In the genomic region with DNA sequence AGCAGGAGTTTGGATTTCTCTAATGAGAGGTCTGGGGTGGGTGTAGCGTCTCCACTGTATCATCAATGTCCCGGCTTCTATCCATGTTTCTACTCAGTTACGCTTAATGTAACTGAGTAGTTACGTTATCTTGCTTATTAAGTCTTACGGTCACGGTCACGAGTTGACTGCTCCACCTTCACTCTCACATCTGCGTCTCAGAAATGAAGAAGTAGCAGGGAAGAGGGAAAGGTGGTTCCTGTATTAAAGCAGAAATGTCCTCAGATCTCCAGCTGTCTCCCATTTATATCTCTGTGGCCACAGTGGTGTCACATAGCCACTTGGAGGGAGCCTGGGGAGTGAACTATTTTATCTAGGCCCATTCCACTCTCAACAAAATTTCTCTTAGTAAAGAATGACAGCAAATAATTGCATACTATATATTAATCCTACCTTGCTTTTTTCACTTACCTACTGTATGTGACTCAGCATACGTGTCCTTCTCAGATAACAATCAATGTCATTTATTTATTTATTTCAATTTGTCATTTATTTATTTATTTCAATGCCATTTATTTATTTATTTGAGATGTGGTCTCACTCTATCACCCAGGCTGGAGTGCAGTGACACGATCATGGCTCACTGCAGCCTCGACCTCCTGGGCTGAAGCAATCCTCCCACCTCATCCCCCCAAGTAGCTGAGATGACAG, we compare ENCODE assay signal across 2 cellular contexts.
A peak's percentile ranks its signal among the peaks of the same experiment; 100 is the strongest.
TF ChIP-seq lines count a peak whose summit lies in the region.

No MANE protein-coding gene starts in this region.

TF ChIP-seq in HEK293, 187 proteins besides CTCF, POLR2A, EP300 and RAD21:
- TF ChIP-seq ZNF266 (tag by site-specific recombination; IDR thresholded peaks at IDR 0.05; ENCODE audit: low read depth) (0 out of 2 replicates have a peak, but pooled peaks have one; percentile 31), ZNF354C (tag by site-specific recombination; IDR thresholded peaks at IDR 0.05; ENCODE audit: borderline replicate concordance, low read depth) (no peak), ZNF426 (tag by site-specific recombination; IDR thresholded peaks at IDR 0.05) (0 out of 2 replicates have a peak, but pooled peaks have one; percentile 15), ZNF433 (tag by site-specific recombination; IDR thresholded peaks at IDR 0.05; ENCODE audit: low read depth) (0 out of 2 replicates have a peak, but pooled peaks have one; percentile 35), ZNF624 (tag by site-specific recombination; IDR thresholded peaks at IDR 0.05) (no peak), ZNF202 (tag by site-specific recombination; IDR thresholded peaks at IDR 0.05; ENCODE audit: borderline replicate concordance) (0 out of 2 replicates have a peak, but pooled peaks have one; percentile 39), SP3 (tag by site-specific recombination; IDR thresholded peaks at IDR 0.05) (no peak), ZNF324 (tag by site-specific recombination; IDR thresholded peaks at IDR 0.05) (no peak), ZNF140 (tag by site-specific recombination; IDR thresholded peaks at IDR 0.05) (peak; percentile 36; the same call in 1 of the 2 replicates), ZNF133 (tag by site-specific recombination; IDR thresholded peaks at IDR 0.05) (no peak), ZNF423 (tag by site-specific recombination; IDR thresholded peaks at IDR 0.05) (no peak), ZNF23 (tag by site-specific recombination; IDR thresholded peaks at IDR 0.05; ENCODE audit: borderline replicate concordance) (no peak)
- TF ChIP-seq, protein P1, sequence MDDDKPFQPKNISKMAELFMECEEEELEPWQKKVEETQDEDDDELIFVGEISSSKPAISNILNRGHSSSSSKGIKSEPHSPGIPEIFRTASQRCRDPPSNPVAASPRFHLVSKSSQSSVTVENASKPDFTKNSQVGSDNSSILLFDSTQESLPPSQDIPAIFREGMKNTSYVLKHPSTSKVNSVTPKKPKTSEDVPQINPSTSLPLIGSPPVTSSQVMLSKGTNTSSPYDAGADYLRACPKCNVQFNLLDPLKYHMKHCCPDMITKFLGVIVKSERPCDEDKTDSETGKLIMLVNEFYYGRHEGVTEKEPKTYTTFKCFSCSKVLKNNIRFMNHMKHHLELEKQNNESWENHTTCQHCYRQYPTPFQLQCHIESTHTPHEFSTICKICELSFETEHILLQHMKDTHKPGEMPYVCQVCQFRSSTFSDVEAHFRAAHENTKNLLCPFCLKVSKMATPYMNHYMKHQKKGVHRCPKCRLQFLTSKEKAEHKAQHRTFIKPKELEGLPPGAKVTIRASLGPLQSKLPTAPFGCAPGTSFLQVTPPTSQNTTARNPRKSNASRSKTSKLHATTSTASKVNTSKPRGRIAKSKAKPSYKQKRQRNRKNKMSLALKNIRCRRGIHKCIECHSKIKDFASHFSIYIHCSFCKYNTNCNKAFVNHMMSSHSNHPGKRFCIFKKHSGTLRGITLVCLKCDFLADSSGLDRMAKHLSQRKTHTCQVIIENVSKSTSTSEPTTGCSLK (tag by site-specific recombination; IDR thresholded peaks at IDR 0.05), result no peak
- TF ChIP-seq, protein P2, sequence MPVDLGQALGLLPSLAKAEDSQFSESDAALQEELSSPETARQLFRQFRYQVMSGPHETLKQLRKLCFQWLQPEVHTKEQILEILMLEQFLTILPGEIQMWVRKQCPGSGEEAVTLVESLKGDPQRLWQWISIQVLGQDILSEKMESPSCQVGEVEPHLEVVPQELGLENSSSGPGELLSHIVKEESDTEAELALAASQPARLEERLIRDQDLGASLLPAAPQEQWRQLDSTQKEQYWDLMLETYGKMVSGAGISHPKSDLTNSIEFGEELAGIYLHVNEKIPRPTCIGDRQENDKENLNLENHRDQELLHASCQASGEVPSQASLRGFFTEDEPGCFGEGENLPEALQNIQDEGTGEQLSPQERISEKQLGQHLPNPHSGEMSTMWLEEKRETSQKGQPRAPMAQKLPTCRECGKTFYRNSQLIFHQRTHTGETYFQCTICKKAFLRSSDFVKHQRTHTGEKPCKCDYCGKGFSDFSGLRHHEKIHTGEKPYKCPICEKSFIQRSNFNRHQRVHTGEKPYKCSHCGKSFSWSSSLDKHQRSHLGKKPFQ (tag by site-specific recombination; IDR thresholded peaks at IDR 0.05), result no peak
- TF ChIP-seq, protein P3, sequence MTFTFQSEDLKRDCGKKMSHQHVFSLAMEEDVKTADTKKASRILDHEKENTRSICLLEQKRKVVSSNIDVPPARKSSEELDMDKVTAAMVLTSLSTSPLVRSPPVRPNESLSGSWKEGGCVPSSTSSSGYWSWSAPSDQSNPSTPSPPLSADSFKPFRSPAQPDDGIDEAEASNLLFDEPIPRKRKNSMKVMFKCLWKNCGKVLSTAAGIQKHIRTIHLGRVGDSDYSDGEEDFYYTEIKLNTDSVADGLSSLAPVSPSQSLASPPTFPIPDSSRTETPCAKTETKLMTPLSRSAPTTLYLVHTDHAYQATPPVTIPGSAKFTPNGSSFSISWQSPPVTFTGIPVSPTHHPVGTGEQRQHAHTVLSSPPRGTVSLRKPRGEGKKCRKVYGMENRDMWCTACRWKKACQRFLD (tag by site-specific recombination; IDR thresholded peaks at IDR 0.05), result peak; percentile 41; the same call in 1 of the 2 replicates
- TF ChIP-seq, protein P4, sequence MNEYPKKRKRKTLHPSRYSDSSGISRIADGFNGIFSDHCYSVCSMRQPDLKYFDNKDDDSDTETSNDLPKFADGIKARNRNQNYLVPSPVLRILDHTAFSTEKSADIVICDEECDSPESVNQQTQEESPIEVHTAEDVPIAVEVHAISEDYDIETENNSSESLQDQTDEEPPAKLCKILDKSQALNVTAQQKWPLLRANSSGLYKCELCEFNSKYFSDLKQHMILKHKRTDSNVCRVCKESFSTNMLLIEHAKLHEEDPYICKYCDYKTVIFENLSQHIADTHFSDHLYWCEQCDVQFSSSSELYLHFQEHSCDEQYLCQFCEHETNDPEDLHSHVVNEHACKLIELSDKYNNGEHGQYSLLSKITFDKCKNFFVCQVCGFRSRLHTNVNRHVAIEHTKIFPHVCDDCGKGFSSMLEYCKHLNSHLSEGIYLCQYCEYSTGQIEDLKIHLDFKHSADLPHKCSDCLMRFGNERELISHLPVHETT (tag by site-specific recombination; IDR thresholded peaks at IDR 0.05), result no peak

TF ChIP-seq in K562, 482 proteins besides CTCF, POLR2A, EP300 and RAD21 (continues in another document):
- TF ChIP-seq TOE1 (IDR thresholded peaks at IDR 0.05; ENCODE audit: borderline replicate concordance), result no peak; the same call in 1 of the 2 replicates
- no peak for TF ChIP-seq TOE1 (CRISPR knock-in tag; IDR thresholded peaks at IDR 0.05; ENCODE audit: borderline replicate concordance, low read depth)
- TF ChIP-seq, protein P5, sequence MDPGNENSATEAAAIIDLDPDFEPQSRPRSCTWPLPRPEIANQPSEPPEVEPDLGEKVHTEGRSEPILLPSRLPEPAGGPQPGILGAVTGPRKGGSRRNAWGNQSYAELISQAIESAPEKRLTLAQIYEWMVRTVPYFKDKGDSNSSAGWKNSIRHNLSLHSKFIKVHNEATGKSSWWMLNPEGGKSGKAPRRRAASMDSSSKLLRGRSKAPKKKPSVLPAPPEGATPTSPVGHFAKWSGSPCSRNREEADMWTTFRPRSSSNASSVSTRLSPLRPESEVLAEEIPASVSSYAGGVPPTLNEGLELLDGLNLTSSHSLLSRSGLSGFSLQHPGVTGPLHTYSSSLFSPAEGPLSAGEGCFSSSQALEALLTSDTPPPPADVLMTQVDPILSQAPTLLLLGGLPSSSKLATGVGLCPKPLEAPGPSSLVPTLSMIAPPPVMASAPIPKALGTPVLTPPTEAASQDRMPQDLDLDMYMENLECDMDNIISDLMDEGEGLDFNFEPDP (CRISPR knock-in tag; IDR thresholded peaks at IDR 0.05), result no peak
- 0 out of 2 replicates have a peak, but pooled peaks have one; percentile 16 for TF ChIP-seq SMARCE1 (IDR thresholded peaks at IDR 0.05)
- TF ChIP-seq, protein P6, sequence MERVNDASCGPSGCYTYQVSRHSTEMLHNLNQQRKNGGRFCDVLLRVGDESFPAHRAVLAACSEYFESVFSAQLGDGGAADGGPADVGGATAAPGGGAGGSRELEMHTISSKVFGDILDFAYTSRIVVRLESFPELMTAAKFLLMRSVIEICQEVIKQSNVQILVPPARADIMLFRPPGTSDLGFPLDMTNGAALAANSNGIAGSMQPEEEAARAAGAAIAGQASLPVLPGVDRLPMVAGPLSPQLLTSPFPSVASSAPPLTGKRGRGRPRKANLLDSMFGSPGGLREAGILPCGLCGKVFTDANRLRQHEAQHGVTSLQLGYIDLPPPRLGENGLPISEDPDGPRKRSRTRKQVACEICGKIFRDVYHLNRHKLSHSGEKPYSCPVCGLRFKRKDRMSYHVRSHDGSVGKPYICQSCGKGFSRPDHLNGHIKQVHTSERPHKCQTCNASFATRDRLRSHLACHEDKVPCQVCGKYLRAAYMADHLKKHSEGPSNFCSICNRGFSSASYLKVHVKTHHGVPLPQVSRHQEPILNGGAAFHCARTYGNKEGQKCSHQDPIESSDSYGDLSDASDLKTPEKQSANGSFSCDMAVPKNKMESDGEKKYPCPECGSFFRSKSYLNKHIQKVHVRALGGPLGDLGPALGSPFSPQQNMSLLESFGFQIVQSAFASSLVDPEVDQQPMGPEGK (CRISPR knock-in tag; IDR thresholded peaks at IDR 0.05; ENCODE audit: borderline replicate concordance), result no peak
- TF ChIP-seq TEAD4 (IDR thresholded peaks at IDR 0.05; ENCODE audit: low read length), result peak; percentile 22; the same call in 1 of the 2 replicates
- TF ChIP-seq TEAD4 (CRISPR knock-in tag; IDR thresholded peaks at IDR 0.05; ENCODE audit: borderline replicate concordance), result no peak
- TF ChIP-seq, protein P7, sequence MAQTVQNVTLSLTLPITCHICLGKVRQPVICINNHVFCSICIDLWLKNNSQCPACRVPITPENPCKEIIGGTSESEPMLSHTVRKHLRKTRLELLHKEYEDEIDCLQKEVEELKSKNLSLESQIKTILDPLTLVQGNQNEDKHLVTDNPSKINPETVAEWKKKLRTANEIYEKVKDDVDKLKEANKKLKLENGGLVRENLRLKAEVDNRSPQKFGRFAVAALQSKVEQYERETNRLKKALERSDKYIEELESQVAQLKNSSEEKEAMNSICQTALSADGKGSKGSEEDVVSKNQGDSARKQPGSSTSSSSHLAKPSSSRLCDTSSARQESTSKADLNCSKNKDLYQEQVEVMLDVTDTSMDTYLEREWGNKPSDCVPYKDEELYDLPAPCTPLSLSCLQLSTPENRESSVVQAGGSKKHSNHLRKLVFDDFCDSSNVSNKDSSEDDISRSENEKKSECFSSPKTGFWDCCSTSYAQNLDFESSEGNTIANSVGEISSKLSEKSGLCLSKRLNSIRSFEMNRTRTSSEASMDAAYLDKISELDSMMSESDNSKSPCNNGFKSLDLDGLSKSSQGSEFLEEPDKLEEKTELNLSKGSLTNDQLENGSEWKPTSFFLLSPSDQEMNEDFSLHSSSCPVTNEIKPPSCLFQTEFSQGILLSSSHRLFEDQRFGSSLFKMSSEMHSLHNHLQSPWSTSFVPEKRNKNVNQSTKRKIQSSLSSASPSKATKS (CRISPR knock-in tag; IDR thresholded peaks at IDR 0.05), result no peak
- TF ChIP-seq, protein P8, sequence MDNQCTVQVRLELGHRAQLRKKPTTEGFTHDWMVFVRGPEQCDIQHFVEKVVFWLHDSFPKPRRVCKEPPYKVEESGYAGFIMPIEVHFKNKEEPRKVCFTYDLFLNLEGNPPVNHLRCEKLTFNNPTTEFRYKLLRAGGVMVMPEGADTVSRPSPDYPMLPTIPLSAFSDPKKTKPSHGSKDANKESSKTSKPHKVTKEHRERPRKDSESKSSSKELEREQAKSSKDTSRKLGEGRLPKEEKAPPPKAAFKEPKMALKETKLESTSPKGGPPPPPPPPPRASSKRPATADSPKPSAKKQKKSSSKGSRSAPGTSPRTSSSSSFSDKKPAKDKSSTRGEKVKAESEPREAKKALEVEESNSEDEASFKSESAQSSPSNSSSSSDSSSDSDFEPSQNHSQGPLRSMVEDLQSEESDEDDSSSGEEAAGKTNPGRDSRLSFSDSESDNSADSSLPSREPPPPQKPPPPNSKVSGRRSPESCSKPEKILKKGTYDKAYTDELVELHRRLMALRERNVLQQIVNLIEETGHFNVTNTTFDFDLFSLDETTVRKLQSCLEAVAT (IDR thresholded peaks at IDR 0.05), result 0 out of 4 replicates have a peak, but pooled peaks of 1 of the 2 experiments have one; percentile 10
- TF ChIP-seq ZNF347 (CRISPR knock-in tag; IDR thresholded peaks at IDR 0.05; ENCODE audit: low read depth), result no peak
- peak; percentile 52; the same call in 1 of the 2 replicates for TF ChIP-seq NFRKB (IDR thresholded peaks at IDR 0.05; ENCODE audit: low read depth)
- TF ChIP-seq, protein P9, sequence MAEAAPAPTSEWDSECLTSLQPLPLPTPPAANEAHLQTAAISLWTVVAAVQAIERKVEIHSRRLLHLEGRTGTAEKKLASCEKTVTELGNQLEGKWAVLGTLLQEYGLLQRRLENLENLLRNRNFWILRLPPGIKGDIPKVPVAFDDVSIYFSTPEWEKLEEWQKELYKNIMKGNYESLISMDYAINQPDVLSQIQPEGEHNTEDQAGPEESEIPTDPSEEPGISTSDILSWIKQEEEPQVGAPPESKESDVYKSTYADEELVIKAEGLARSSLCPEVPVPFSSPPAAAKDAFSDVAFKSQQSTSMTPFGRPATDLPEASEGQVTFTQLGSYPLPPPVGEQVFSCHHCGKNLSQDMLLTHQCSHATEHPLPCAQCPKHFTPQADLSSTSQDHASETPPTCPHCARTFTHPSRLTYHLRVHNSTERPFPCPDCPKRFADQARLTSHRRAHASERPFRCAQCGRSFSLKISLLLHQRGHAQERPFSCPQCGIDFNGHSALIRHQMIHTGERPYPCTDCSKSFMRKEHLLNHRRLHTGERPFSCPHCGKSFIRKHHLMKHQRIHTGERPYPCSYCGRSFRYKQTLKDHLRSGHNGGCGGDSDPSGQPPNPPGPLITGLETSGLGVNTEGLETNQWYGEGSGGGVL (CRISPR knock-in tag; IDR thresholded peaks at IDR 0.05), result no peak
- TF ChIP-seq C11orf30 (IDR thresholded peaks at IDR 0.05; ENCODE audit: low read depth), result peak; percentile 48
- no peak for TF ChIP-seq HNRNPH1 (optimal IDR thresholded peaks at IDR 0.05; ENCODE audit: low read depth, low read length)
- peak; percentile 52 for TF ChIP-seq NFE2 (IDR thresholded peaks at IDR 0.05; ENCODE audit: low read depth)
- TF ChIP-seq ZNF316 (IDR thresholded peaks at IDR 0.05), result peak; percentile 72
- 0 out of 2 replicates have a peak, but pooled peaks have one; percentile 16 for TF ChIP-seq ARID1B (IDR thresholded peaks at IDR 0.05)
- TF ChIP-seq, protein P10, sequence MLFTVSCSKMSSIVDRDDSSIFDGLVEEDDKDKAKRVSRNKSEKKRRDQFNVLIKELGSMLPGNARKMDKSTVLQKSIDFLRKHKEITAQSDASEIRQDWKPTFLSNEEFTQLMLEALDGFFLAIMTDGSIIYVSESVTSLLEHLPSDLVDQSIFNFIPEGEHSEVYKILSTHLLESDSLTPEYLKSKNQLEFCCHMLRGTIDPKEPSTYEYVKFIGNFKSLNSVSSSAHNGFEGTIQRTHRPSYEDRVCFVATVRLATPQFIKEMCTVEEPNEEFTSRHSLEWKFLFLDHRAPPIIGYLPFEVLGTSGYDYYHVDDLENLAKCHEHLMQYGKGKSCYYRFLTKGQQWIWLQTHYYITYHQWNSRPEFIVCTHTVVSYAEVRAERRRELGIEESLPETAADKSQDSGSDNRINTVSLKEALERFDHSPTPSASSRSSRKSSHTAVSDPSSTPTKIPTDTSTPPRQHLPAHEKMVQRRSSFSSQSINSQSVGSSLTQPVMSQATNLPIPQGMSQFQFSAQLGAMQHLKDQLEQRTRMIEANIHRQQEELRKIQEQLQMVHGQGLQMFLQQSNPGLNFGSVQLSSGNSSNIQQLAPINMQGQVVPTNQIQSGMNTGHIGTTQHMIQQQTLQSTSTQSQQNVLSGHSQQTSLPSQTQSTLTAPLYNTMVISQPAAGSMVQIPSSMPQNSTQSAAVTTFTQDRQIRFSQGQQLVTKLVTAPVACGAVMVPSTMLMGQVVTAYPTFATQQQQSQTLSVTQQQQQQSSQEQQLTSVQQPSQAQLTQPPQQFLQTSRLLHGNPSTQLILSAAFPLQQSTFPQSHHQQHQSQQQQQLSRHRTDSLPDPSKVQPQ (CRISPR knock-in tag; IDR thresholded peaks at IDR 0.05; ENCODE audit: borderline replicate concordance), result no peak
- TF ChIP-seq, protein P11, sequence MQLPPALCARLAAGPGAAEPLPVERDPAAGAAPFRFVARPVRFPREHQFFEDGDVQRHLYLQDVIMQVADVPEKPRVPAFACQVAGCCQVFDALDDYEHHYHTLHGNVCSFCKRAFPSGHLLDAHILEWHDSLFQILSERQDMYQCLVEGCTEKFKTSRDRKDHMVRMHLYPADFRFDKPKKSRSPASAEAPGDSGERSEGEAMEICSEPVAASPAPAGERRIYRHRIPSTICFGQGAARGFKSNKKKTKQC (CRISPR knock-in tag; IDR thresholded peaks at IDR 0.05), result no peak
- no peak for TF ChIP-seq MAFK (IDR thresholded peaks at IDR 0.05; ENCODE audit: low read length)
- no peak for TF ChIP-seq ZNF24 (IDR thresholded peaks at IDR 0.05)
